Comparison of ENCODE assay signal across 8 cellular contexts in the genomic region with DNA sequence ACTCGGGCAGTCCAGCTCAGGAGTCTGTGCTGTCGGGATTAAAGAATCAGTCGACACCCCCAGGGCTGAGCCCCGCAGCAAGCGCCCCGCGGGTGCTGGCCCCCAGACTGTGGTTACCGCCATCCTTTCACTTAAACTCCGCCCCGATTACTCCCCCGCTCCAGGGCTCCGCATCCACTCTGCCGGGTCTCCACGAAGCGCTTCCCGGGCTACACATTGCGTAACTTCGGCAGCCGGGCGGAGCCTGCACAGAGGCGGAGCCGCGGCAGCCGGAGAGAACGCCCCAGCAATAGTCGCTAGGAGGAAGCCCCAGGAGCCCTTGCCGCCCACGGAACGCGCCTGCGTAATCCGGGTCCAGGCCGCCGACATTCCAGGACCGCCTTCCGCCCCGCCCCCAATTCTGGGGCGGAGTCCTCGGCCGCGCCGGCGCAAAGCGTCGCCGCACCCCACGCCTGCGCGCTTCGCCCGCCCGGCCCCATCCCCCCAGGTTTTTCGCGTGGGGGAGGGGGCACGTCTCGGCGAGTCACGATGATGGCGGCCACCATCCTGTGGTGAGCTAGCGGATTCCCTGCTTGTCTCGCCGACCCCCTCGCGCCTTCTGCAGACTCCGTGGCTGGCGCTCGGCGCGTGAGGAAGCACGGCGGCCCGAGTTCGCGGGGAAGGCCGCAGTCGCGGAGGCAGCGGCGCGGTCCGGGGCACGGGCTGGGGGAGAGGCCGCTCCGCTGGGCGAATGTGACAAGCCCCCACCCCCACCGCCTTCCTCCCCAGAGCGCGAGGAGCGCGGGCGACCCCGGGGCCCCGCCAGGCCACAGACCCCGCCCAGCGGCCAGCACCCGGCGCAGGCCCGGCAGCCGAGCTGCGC. TPM values are rescaled to one million over a fixed set of nuclear protein-coding genes. Genes with fewer than 3 reads are reported as not detected.
DNase-seq lines count a peak whose midpoint lies in the region; ATAC-seq lines count a peak whose summit lies in the region.

A gene (plus strand): TSS at position 521 of the 862 bp plus-strand sequence. CDS start 351 bp downstream, outside the sequence.

- no peaks in the 10 kb centered on the region for H3K9me3 Mint-ChIP-seq in effector memory CD8-positive, alpha-beta T cell
- H3K9me3 Mint-ChIP-seq in memory B cell: no peaks in the 10 kb centered on the region

- DNase-seq in COLO668 (lab: John Stamatoyannopoulos, UW; ENCODE audit: unreplicated experiment): peak; percentile 99
- DNase-seq in HT1080 (ENCODE audit: low read depth): peak; percentile 98
- peak; percentile 96 for DNase-seq in NOMO-1 treated with DMSO at 0.1 percent for 48 hours (lab: John Stamatoyannopoulos, UW; ENCODE audit: unreplicated experiment)
- DNase-seq in activated CD8-positive, alpha-beta memory T cell treated with anti-CD3 and anti-CD28 coated beads for 4 hours (ENCODE audit: low read depth in 2 of 2): peak; percentile 98
- DNase-seq in effector memory CD8-positive, alpha-beta T cell: peak; percentile 96 to 98 (median 98)
- peak; percentile 98 to 99 for DNase-seq in memory B cell (ENCODE audit: low spot score in 2 of 2)
- peak; percentile 94 for DNase-seq in stimulated activated CD8-positive, alpha-beta memory T cell treated with anti-CD3 and anti-CD28 coated beads, Interleukin-12 subunit alpha, Interleukin-12 subunit beta, amount 100 ng/mL, for 24 hours (ENCODE audit: extremely low read depth)

- H3K4me3 Mint-ChIP-seq in effector memory CD8-positive, alpha-beta T cell: peak within 1 kb of the TSS; percentile 91 to 96
- H3K4me3 Mint-ChIP-seq in memory B cell: peak within 1 kb of the TSS; percentile 99

- ATAC-seq in GM21360 (IDR thresholded peaks at IDR 0.05; ENCODE audit: unreplicated experiment) (peak; percentile 90), memory B cell (ENCODE audit: low read depth) (peak; percentile 83)
- peak; percentile 82 for ATAC-seq in effector memory CD8-positive, alpha-beta T cell (replicated peaks)

- H3K4me1 Mint-ChIP-seq in effector memory CD8-positive, alpha-beta T cell (ENCODE audit: low read depth in 2 of 2): peaks cover 23 to 38% of the 10 kb centered on the region in 2 donors
- H3K4me1 Mint-ChIP-seq in memory B cell: peaks cover 28% of the 10 kb centered on the region

- H3K27ac Mint-ChIP-seq in effector memory CD8-positive, alpha-beta T cell: peak within 1 kb of the TSS; percentile 93 to 95
- H3K27ac Mint-ChIP-seq in memory B cell: peak within 1 kb of the TSS; percentile 82

- H3K36me3 Mint-ChIP-seq in effector memory CD8-positive, alpha-beta T cell (ENCODE audit: insufficient read depth): peaks cover 36% of the 10 kb centered on the region
- no peaks in the 10 kb centered on the region for H3K36me3 Mint-ChIP-seq in memory B cell

- no peaks in the 10 kb centered on the region for H3K27me3 Mint-ChIP-seq in effector memory CD8-positive, alpha-beta T cell
- H3K27me3 Mint-ChIP-seq in memory B cell: no peaks in the 10 kb centered on the region

RNA-seq across cellular contexts. Expression of the gene that starts here (rescaled TPM):
- 96.8 and 138 TPM in 2 replicates for total RNA-seq in HT1080 (2014; rRNA removed; shearing (Covaris generic))
- polyA plus RNA-seq in HT1080 (2015; cell fraction: cytosol; rRNA removed): 127 and 145 TPM in 2 replicates
- polyA plus RNA-seq in HT1080 (2015; cell fraction: nucleus; rRNA removed): 77.1 and 82.2 TPM in 2 replicates

Comparison
In these comparisons a context has a peak if more than half of its experiments do, and no peak if none do; other contexts are left out.
1. Peak in every context shown above with its lines: DNase-seq and ATAC-seq.